In the genomic region with DNA sequence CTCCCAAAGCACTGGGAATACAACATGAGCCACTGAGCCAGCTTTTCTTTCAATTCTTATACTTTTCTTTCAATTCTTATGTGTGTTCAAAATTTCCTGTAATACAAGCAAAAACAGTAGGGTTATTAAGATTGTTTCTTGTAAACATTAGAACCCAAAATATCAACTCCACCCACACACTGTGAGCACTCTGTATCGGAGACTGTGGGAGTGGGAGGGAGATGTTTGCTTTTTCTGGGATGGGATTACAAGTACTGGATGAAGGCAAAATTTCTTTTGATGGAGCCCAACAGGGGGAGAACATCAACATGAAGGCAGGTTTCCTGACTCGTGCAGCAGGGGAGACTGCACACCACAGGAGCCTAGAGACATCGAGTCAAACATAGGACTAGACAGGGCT, we compare ENCODE assay signal across 29 cellular contexts. TPM values are rescaled to one million over a fixed set of nuclear protein-coding genes. Genes with fewer than 3 reads are reported as not detected.
DNase-seq lines count a peak whose midpoint lies in the region; ATAC-seq, FAIRE-seq and TF ChIP-seq lines count a peak whose summit lies in the region.
"Had no signal": no experiment of that assay in that cellular context is flagged by ENCODE, and none has a peak within 500 bp of the region (broad histone marks: within the 10 kb centered on the region; RNA-seq: fewer than 3 reads in every experiment).

No MANE protein-coding gene starts in this region.

- TF ChIP-seq EP300 in K562 (IDR thresholded peaks at IDR 0.05; ENCODE audit: low read length): no peak

- H3K9me3 Mint-ChIP-seq in neural progenitor cell (peaks cover 2% of the 10 kb centered on the region), T-cell (no peaks in the 10 kb centered on the region)
- H3K9me3 Mint-ChIP-seq: CD4-positive, alpha-beta memory T cell; CD8-positive, alpha-beta memory T cell had no signal

- peaks cover 9% of the 10 kb centered on the region for H3K36me3 Mint-ChIP-seq in neural progenitor cell
- H3K36me3 Mint-ChIP-seq in T-cell: peaks cover 17% of the 10 kb centered on the region

- no peak for FAIRE-seq in K562 (lab: Jason Lieb, UNC)
- FAIRE-seq: A204.1, GM12891, GM19239 had no signal

- CTCF ChIA-PET in HEK293 (lab: Yijun Ruan, JAX) (interaction anchor here (0.8 to 4.2 kb wide), 13 partner anchors 9 to 1036 kb away, joined by 3 to 29 read pairs (median 4); no protein-coding TSS in a partner anchor), K562 (lab: Yijun Ruan, JAX; ENCODE audit: low intra/inter-chr PET ratio) (no interaction called here), T-cell (lab: Charles Lee) (interaction anchor here in 1 of 2 donors (0.7 kb wide), 1 partner anchor 17 kb away, joined by 3 read pairs; no protein-coding TSS in a partner anchor)

- H4K20me1 ChIP-seq in K562 (replicated peaks; ENCODE audit: control insufficient read depth, insufficient read depth, low read length): no peaks in the 10 kb centered on the region
- H4K20me1 ChIP-seq in neural progenitor cell (ENCODE audit: low read depth): no peaks in the 10 kb centered on the region
- H4K20me1 ChIP-seq: BLaER1 had no signal

- BruUV-seq in K562 (replicated peaks; lab: Mats Ljungman, UMichigan): no TSS peak

- no peak overlapping the region for H3K27ac ChIP-seq in HEK293 (ENCODE audit: extremely low read depth, low read depth, low read length)
- H3K27ac ChIP-seq in K562 (ENCODE audit: extremely low read depth, low read depth, low read length): no peak overlapping the region
- no peak overlapping the region for H3K27ac ChIP-seq in neural progenitor cell
- H3K27ac ChIP-seq: BLaER1 had no signal

- H3K27me3 ChIP-seq in K562 (ENCODE audit: control insufficient read depth in 2 of 2, insufficient read depth in 2 of 2, low read length in 2 of 2) (no peaks in the 10 kb centered on the region), neural progenitor cell (no peaks in the 10 kb centered on the region)
- H3K27me3 ChIP-seq: BE2C had no signal

- TF ChIP-seq CTCF in HEK293 (tag by site-specific recombination; IDR thresholded peaks at IDR 0.05) (no peak), K562 (IDR thresholded peaks at IDR 0.05 in 2 of 3, conservative IDR thresholded peaks at IDR 0.05 in 1 of 3; ENCODE audit: insufficient read depth in 2 of 3, low read depth in 1 of 3, low read length in 3 of 3) (no peak), neural progenitor cell (IDR thresholded peaks at IDR 0.05) (no peak)

- H3K9me1 ChIP-seq in K562 (ENCODE audit: control insufficient read depth, insufficient read depth, low read length): no peaks in the 10 kb centered on the region

- H3K9me3 ChIP-seq in HEK293 (ENCODE audit: control insufficient read depth, insufficient read depth, low read depth, low read length): no peaks in the 10 kb centered on the region; the same call in 1 of the 2 replicates
- H3K9me3 ChIP-seq in K562 (replicated peaks; ENCODE audit: control insufficient read depth, insufficient read depth, low read depth, low read length): no peaks in the 10 kb centered on the region
- H3K9me3 ChIP-seq in neural progenitor cell (ENCODE audit: low read depth): no peaks in the 10 kb centered on the region
- H3K9me3 ChIP-seq: BE2C had no signal

- 3% methylated on average over 3 of the region's 3 CpGs for WGBS in K562 (ENCODE audit: insufficient coverage, low coverage, missing lambda C conversion rate)

- peaks cover 4% of the 10 kb centered on the region for H3K27me3 Mint-ChIP-seq in neural progenitor cell (ENCODE audit: insufficient read depth, low read depth)
- H3K27me3 Mint-ChIP-seq in T-cell: peaks cover 0 to 2% of the 10 kb centered on the region in 2 donors
- H3K27me3 Mint-ChIP-seq: CD4-positive, alpha-beta memory T cell had no signal

- peaks cover 13% of the 10 kb centered on the region for H3K4me1 Mint-ChIP-seq in neural progenitor cell
- peaks cover 27 to 33% (median 33%) of the 10 kb centered on the region in 3 donors for H3K4me1 Mint-ChIP-seq in T-cell

- no peak for TF ChIP-seq POLR2A in K562 (conservative IDR thresholded peaks at IDR 0.05)

- H3K4me3 ChIP-seq in HEK293 (ENCODE audit: low read depth, low read length): no peak overlapping the region
- no peak overlapping the region for H3K4me3 ChIP-seq in K562
- no peak overlapping the region for H3K4me3 ChIP-seq in neural progenitor cell
- H3K4me3 ChIP-seq: BLaER1 had no signal

- H3K4me1 ChIP-seq in HEK293 (ENCODE audit: control insufficient read depth, insufficient read depth, low read length): no peaks in the 10 kb centered on the region; the same call in 1 of the 2 replicates
- H3K4me1 ChIP-seq in K562 (replicated peaks in 1 of 2; ENCODE audit: control insufficient read depth in 2 of 2, insufficient read depth in 2 of 2, low read length in 2 of 2): peaks cover 0 to 10% of the 10 kb centered on the region in 2 experiments
- H3K4me1 ChIP-seq in neural progenitor cell: no peaks in the 10 kb centered on the region
- H3K4me1 ChIP-seq: BE2C, BLaER1 had no signal

- H3F3A ChIP-seq in neural progenitor cell (ENCODE audit: low read depth): peaks cover 19% of the 10 kb centered on the region

- no peak overlapping the region for H3K4me3 Mint-ChIP-seq in neural progenitor cell
- no peak overlapping the region for H3K4me3 Mint-ChIP-seq in T-cell
- H3K4me3 Mint-ChIP-seq: CD14-positive monocyte; CD4-positive, alpha-beta memory T cell; CD8-positive, alpha-beta memory T cell had no signal

- peak overlapping the region; percentile 10; the same call in 1 of the 2 replicates for H2AFZ ChIP-seq in K562 (ENCODE audit: low read depth, low read length)
- H2AFZ ChIP-seq in neural progenitor cell (replicated peaks): no peak overlapping the region

- in situ Hi-C loops in K562 (cut with MboI): no loop called here

- intact Hi-C loops in K562 (cut with micrococcal nuclease): loop anchor here (5.0 kb wide), 2 partner anchors 38 to 98 kb away; no protein-coding TSS in a partner anchor

- H3K36me3 ChIP-seq in HEK293 (ENCODE audit: control insufficient read depth in 2 of 2, insufficient read depth in 1 of 2, low read length in 2 of 2) (peaks cover 20 to 21% of the 10 kb centered on the region in 2 experiments), K562 (ENCODE audit: control insufficient read depth, insufficient read depth, low read length) (peaks cover 19% of the 10 kb centered on the region; the same call in 2 of the 3 replicates), neural progenitor cell (no peaks in the 10 kb centered on the region)

- no peak for ATAC-seq in K562
- ATAC-seq in T-cell (replicated peaks in 1 of 4): no peak

- H3K27ac Mint-ChIP-seq in neural progenitor cell: peak overlapping the region; percentile 38
- H3K27ac Mint-ChIP-seq in T-cell: no peak overlapping the region
- H3K27ac Mint-ChIP-seq: CD4-positive, alpha-beta memory T cell; CD4-positive, CD25-positive, alpha-beta regulatory T cell had no signal

- no peak for TF ChIP-seq RAD21 in K562 (CRISPR knock-in tag; conservative IDR thresholded peaks at IDR 0.05 in 1 of 2, IDR thresholded peaks at IDR 0.05 in 1 of 2)

- H3K9ac ChIP-seq in K562 (ENCODE audit: insufficient read depth in 1 of 2, low read depth in 2 of 2, low read length in 2 of 2) (no peak overlapping the region), neural progenitor cell (no peak overlapping the region)
- H3K9ac ChIP-seq: BLaER1 had no signal

- H3K79me2 ChIP-seq in K562 (ENCODE audit: control insufficient read depth, insufficient read depth, low read length) (no peaks in the 10 kb centered on the region), neural progenitor cell (ENCODE audit: low read depth) (no peaks in the 10 kb centered on the region)

- DNase-seq in K562 (ENCODE audit: extremely low read depth in 1 of 4, low spot score in 3 of 4) (no peak), neural progenitor cell (ENCODE audit: low spot score) (no peak), T-helper 9 cell (no peak), T-cell (no peak), GOT3 (lab: John Stamatoyannopoulos, UW) (no peak)
- DNase-seq: 8988T; ACHN; BE2C; C1 segment of cervical spinal cord; CD4-positive, alpha-beta memory T cell; CD4-positive, CD25-positive, alpha-beta regulatory T cell; CD8-positive, alpha-beta memory T cell; COR-L47; DMS 273 treated with DMSO at 0.1 percent for 48 hours; DMS153; DMS53; DMS79; DND-41; EL; GDM1 had no signal

- H3K4me2 ChIP-seq in K562 (ENCODE audit: insufficient read depth, low read length) (no peak overlapping the region), neural progenitor cell (no peak overlapping the region)
- H3K4me2 ChIP-seq: BLaER1 had no signal

- POLR2A ChIA-PET in HEK293 (lab: Yijun Ruan, JAX) (interaction anchor here (3.4 kb wide), 1 partner anchor 13 kb away, joined by 22 read pairs; the partner anchor contains the start of genes FASTKD3 and MTRR), K562 (lab: Yijun Ruan, JAX) (interaction anchor here (1.0 to 1.2 kb wide), 3 partner anchors 10 to 38 kb away, joined by 3 to 4 read pairs (median 3); no protein-coding TSS in a partner anchor), T-cell (lab: Charles Lee) (no interaction called here)

RNA-seq across cellular contexts. Expression of gene CFAP90, which starts 4.7 kb away (rescaled TPM):
- total RNA-seq in K562 (2011; cell fraction: chromatin; rRNA removed; ENCODE audit: low replicate concordance): not detected in 2 replicates
- total RNA-seq in K562 (2011; cell fraction: nucleolus; rRNA removed): not detected in 2 replicates
- not detected in 2 replicates for total RNA-seq in K562 (2011; cell fraction: nucleoplasm; rRNA removed)
- total RNA-seq in K562 (2014; rRNA removed) (not detected in 2 replicates), K562 (2014; rRNA removed; fragmentation: Illumina TruSeq; extraction: Trizol) (not detected in 2 replicates), K562 (2015; rRNA removed; fragmentation: Illumina TruSeq; extraction: Trizol) (not detected in 2 replicates), K562 (2021) (not detected in 2 replicates), neural progenitor cell (ENCODE audit: low replicate concordance) (0.22 TPM in 1 of 2 replicates, not detected in the other), T-cell (not detected)
- polyA plus RNA-seq in K562 (2011; rRNA removed) (not detected in 2 replicates), K562 (2014; fragmentation: Illumina TruSeq; extraction: Trizol) (not detected in 2 replicates), K562 (2014; fragmentation: Nextera tagmentation; extraction: Ambion mirVana) (not detected), K562 (2014; rRNA removed) (not detected in 2 replicates)
- polyA plus RNA-seq in K562 (2011; cell fraction: cytosol; rRNA removed): not detected in 2 replicates
- not detected in 2 replicates for polyA plus RNA-seq in K562 (2011; cell fraction: nucleus; rRNA removed)
- polyA plus RNA-seq in K562 (2012): not detected in 2 replicates
- not detected in 2 replicates for polyA minus RNA-seq in K562 (2011; rRNA and poly(A)+ RNA removed)
- polyA minus RNA-seq in K562 (2011; cell fraction: cytosol; rRNA and poly(A)+ RNA removed): not detected in 2 replicates
- polyA minus RNA-seq in K562 (2011; cell fraction: nucleus; rRNA and poly(A)+ RNA removed): not detected in 2 replicates
- total RNA-seq: A673; CD4-positive, alpha-beta memory T cell; CD4-positive, CD25-positive, alpha-beta regulatory T cell; CD8-positive, alpha-beta memory T cell; Daoy; G401 had no signal
- polyA plus RNA-seq: CD14-positive monocyte; CD4-positive, alpha-beta memory T cell; CD4-positive, CD25-positive, alpha-beta regulatory T cell; CD8-positive, alpha-beta memory T cell had no signal

RNA-seq across cellular contexts. Expression of gene FASTKD3, which starts 13.2 kb away (rescaled TPM):
- total RNA-seq in K562 (2011; cell fraction: chromatin; rRNA removed; ENCODE audit: low replicate concordance): 19.7 and 48.9 TPM in 2 replicates
- total RNA-seq in K562 (2011; cell fraction: nucleolus; rRNA removed): 10.4 and 11.2 TPM in 2 replicates
- total RNA-seq in K562 (2011; cell fraction: nucleoplasm; rRNA removed): 16.4 and 16.6 TPM in 2 replicates
- total RNA-seq in K562 (2014; rRNA removed) (13.7 and 17.1 TPM in 2 replicates), K562 (2014; rRNA removed; fragmentation: Illumina TruSeq; extraction: Trizol) (50.0 and 57.7 TPM in 2 replicates), K562 (2015; rRNA removed; fragmentation: Illumina TruSeq; extraction: Trizol) (44.0 and 47.5 TPM in 2 replicates), K562 (2021) (20.2 and 22.1 TPM in 2 replicates), neural progenitor cell (ENCODE audit: low replicate concordance) (25.2 and 32.2 TPM in 2 replicates), T-cell (10 to 100 TPM in 2 of 5 donors, 1 to 10 TPM in 3; 6.9 to 11.1 (median 9.7) TPM)
- polyA plus RNA-seq in K562 (2011; rRNA removed) (24.5 and 33.7 TPM in 2 replicates), K562 (2014; fragmentation: Illumina TruSeq; extraction: Trizol) (47.9 and 48.0 TPM in 2 replicates), K562 (2014; fragmentation: Nextera tagmentation; extraction: Ambion mirVana) (100 to 1,000 TPM; 127 to 149 TPM), K562 (2014; rRNA removed) (34.4 and 37.1 TPM in 2 replicates)
- polyA plus RNA-seq in K562 (2011; cell fraction: cytosol; rRNA removed): 7.0 and 11.5 TPM in 2 replicates
- polyA plus RNA-seq in K562 (2011; cell fraction: nucleus; rRNA removed): 19.1 and 22.9 TPM in 2 replicates
- 12.9 and 22.5 TPM in 2 replicates for polyA plus RNA-seq in K562 (2012)
- polyA minus RNA-seq in K562 (2011; rRNA and poly(A)+ RNA removed): 25.0 and 25.4 TPM in 2 replicates
- 5.3 and 5.9 TPM in 2 replicates for polyA minus RNA-seq in K562 (2011; cell fraction: cytosol; rRNA and poly(A)+ RNA removed)
- polyA minus RNA-seq in K562 (2011; cell fraction: nucleus; rRNA and poly(A)+ RNA removed): 15.2 and 24.5 TPM in 2 replicates

RNA-seq across cellular contexts. Expression of gene MTRR, which starts 13.3 kb away (rescaled TPM):
- 141 and 235 TPM in 2 replicates for total RNA-seq in K562 (2011; cell fraction: chromatin; rRNA removed; ENCODE audit: low replicate concordance)
- total RNA-seq in K562 (2011; cell fraction: nucleolus; rRNA removed): 69.2 and 85.0 TPM in 2 replicates
- 104 and 110 TPM in 2 replicates for total RNA-seq in K562 (2011; cell fraction: nucleoplasm; rRNA removed)
- 38.4 and 39.3 TPM in 2 replicates for total RNA-seq in K562 (2014; rRNA removed)
- 59.0 and 65.1 TPM in 2 replicates for total RNA-seq in K562 (2014; rRNA removed; fragmentation: Illumina TruSeq; extraction: Trizol)
- total RNA-seq in K562 (2015; rRNA removed; fragmentation: Illumina TruSeq; extraction: Trizol): 65.0 and 68.0 TPM in 2 replicates
- 69.6 and 73.5 TPM in 2 replicates for total RNA-seq in K562 (2021)
- polyA plus RNA-seq in K562 (2011; rRNA removed): 70.9 and 75.8 TPM in 2 replicates
- 48.4 and 56.6 TPM in 2 replicates for polyA plus RNA-seq in K562 (2011; cell fraction: cytosol; rRNA removed)
- 220 and 222 TPM in 2 replicates for polyA plus RNA-seq in K562 (2011; cell fraction: nucleus; rRNA removed)
- 25.4 and 48.8 TPM in 2 replicates for polyA plus RNA-seq in K562 (2012)
- 65.0 and 84.6 TPM in 2 replicates for polyA plus RNA-seq in K562 (2014; fragmentation: Illumina TruSeq; extraction: Trizol)
- 10 to 100 TPM; 40.4 to 59.4 TPM for polyA plus RNA-seq in K562 (2014; fragmentation: Nextera tagmentation; extraction: Ambion mirVana)
- polyA plus RNA-seq in K562 (2014; rRNA removed): 66.2 and 76.1 TPM in 2 replicates
- 153 and 189 TPM in 2 replicates for polyA minus RNA-seq in K562 (2011; rRNA and poly(A)+ RNA removed)
- polyA minus RNA-seq in K562 (2011; cell fraction: cytosol; rRNA and poly(A)+ RNA removed): 30.7 and 53.2 TPM in 2 replicates
- 180 and 255 TPM in 2 replicates for polyA minus RNA-seq in K562 (2011; cell fraction: nucleus; rRNA and poly(A)+ RNA removed)
- 53.5 and 54.5 TPM in 2 replicates for total RNA-seq in neural progenitor cell (ENCODE audit: low replicate concordance)
- total RNA-seq in T-cell: 10 to 100 TPM; 66.9 to 90.2 (median 83.0) TPM

Comparison
In these comparisons a context has a peak if more than half of its experiments do, and no peak if none do; other contexts are left out.
1. POLR2A ChIA-PET loops: an anchor here in HEK293 (3.4 kb wide) and K562 (1.0 to 1.2 kb wide); none called in T-cell.